Comparison of ENCODE assay signal across 8 cellular contexts in genomic region chr11:63670738-63671321, GRCh38. TPM values are rescaled to one million over a fixed set of nuclear protein-coding genes. Genes with fewer than 3 reads are reported as not detected.
DNase-seq lines count a peak whose midpoint lies in the region; ATAC-seq and TF ChIP-seq lines count a peak whose summit lies in the region.

No MANE protein-coding gene starts in this region.

- H3K4me1 ChIP-seq in left lung, result peaks cover 19 to 51% of the 10 kb centered on the region in 2 donors

- ATAC-seq in GM21825 (IDR thresholded peaks at IDR 0.05; ENCODE audit: unreplicated experiment), result peak; percentile 40
- ATAC-seq in activated B cell treated with CpG ODN at 0.5 μM for 24 hours (ENCODE audit: low read depth), result peak; percentile 22
- peak; percentile 67 for ATAC-seq in left lung

- H3K4me1 Mint-ChIP-seq in activated B cell treated with CpG ODN at 0.5 μM for 24 hours, result peaks cover 25% of the 10 kb centered on the region
- peaks cover 46% of the 10 kb centered on the region for H3K4me1 Mint-ChIP-seq in dendritic cell treated with granulocyte-macrophage colony-stimulating factor and Interleukin-4, amounts not matched to agents 40 ng/mL and 50 ng/mL, for 4 days (ENCODE audit: low read depth)

- peaks cover 0 to 5% of the 10 kb centered on the region in 2 donors for H3K36me3 ChIP-seq in left lung

- H3K27me3 Mint-ChIP-seq in activated B cell treated with CpG ODN at 0.5 μM for 24 hours, result no peaks in the 10 kb centered on the region
- no peaks in the 10 kb centered on the region for H3K27me3 Mint-ChIP-seq in dendritic cell treated with granulocyte-macrophage colony-stimulating factor and Interleukin-4, amounts not matched to agents 40 ng/mL and 50 ng/mL, for 4 days

- CTCF ChIA-PET in activated B cell treated with CpG ODN at 0.5 μM for 24 hours (lab: Charles Lee), result interaction anchor here (0.7 to 3.3 kb wide), 7 partner anchors 11 to 166 kb away, joined by 3 to 34 read pairs (median 4); partner anchors contain the start of gene RTN3

- H3K27ac ChIP-seq in left lung, result peak overlapping the region; percentile 99

- peak overlapping the region; percentile 82 for H3K27ac Mint-ChIP-seq in activated B cell treated with CpG ODN at 0.5 μM for 24 hours
- H3K27ac Mint-ChIP-seq in dendritic cell treated with granulocyte-macrophage colony-stimulating factor and Interleukin-4, amounts not matched to agents 40 ng/mL and 50 ng/mL, for 4 days, result peak overlapping the region; percentile 82

- peak overlapping the region; percentile 84 for H3K4me3 Mint-ChIP-seq in activated B cell treated with CpG ODN at 0.5 μM for 24 hours
- peak overlapping the region; percentile 80 for H3K4me3 Mint-ChIP-seq in dendritic cell treated with granulocyte-macrophage colony-stimulating factor and Interleukin-4, amounts not matched to agents 40 ng/mL and 50 ng/mL, for 4 days

- H3K36me3 Mint-ChIP-seq in activated B cell treated with CpG ODN at 0.5 μM for 24 hours (ENCODE audit: low read depth), result peaks cover 7% of the 10 kb centered on the region
- peaks cover 8% of the 10 kb centered on the region for H3K36me3 Mint-ChIP-seq in dendritic cell treated with granulocyte-macrophage colony-stimulating factor and Interleukin-4, amounts not matched to agents 40 ng/mL and 50 ng/mL, for 4 days (ENCODE audit: low read depth)

- no peak for TF ChIP-seq CTCF in activated B cell treated with CpG ODN at 0.5 μM for 24 hours (IDR thresholded peaks at IDR 0.05)
- TF ChIP-seq CTCF in left lung (IDR thresholded peaks at IDR 0.05), result peak in 1 of 2 donors; percentile 25

- no peaks in the 10 kb centered on the region for H3K9me3 ChIP-seq in left lung

- POLR2A ChIA-PET in activated B cell treated with CpG ODN at 0.5 μM for 24 hours (lab: Charles Lee), result interaction anchor here (1.0 to 2.5 kb wide), 2 partner anchors 11 to 98 kb away, joined by 4 to 31 read pairs; partner anchors contain the start of genes RTN3 and ZFTA

- H3K27me3 ChIP-seq in left lung, result no peaks in the 10 kb centered on the region

- H3K4me3 ChIP-seq in left lung, result peak overlapping the region; percentile 70 to 87

- H3K9me3 Mint-ChIP-seq in activated B cell treated with CpG ODN at 0.5 μM for 24 hours, result no peaks in the 10 kb centered on the region
- no peaks in the 10 kb centered on the region for H3K9me3 Mint-ChIP-seq in dendritic cell treated with granulocyte-macrophage colony-stimulating factor and Interleukin-4, amounts not matched to agents 40 ng/mL and 50 ng/mL, for 4 days

- DNase-seq in NCI-H1417 (lab: John Stamatoyannopoulos, UW) (peak; percentile 49 to 89 (median 86)), NCI-H1417 treated with DMSO at 0.1 percent for 48 hours (lab: John Stamatoyannopoulos, UW) (no peak), LoVo (ENCODE audit: low spot score) (peak; percentile 65), activated B cell treated with CpG ODN at 0.5 μM for 24 hours (peak; percentile 48), left lung (peak; percentile 71 to 91)
- DNase-seq in stimulated activated CD8-positive, alpha-beta memory T cell treated with anti-CD3 and anti-CD28 coated beads, Interleukin-12 subunit alpha, Interleukin-12 subunit beta, amount 100 ng/mL, for 4 hours (ENCODE audit: low read depth), result peak; percentile 21

- intact Hi-C loops in activated B cell treated with CpG ODN at 0.5 μM for 24 hours (cut with micrococcal nuclease), result loop anchor here (1.0 to 2.0 kb wide), 5 partner anchors 10 to 267 kb away; partner anchors contain the start of genes MARK2 and RTN3
- intact Hi-C loops in dendritic cell treated with granulocyte-macrophage colony-stimulating factor and Interleukin-4, amounts not matched to agents 40 ng/mL and 50 ng/mL, for 4 days (cut with micrococcal nuclease), result loop anchor here (1.0 kb wide), 1 partner anchor 10 kb away; the partner anchor contains the start of gene RTN3
- intact Hi-C loops in left lung (cut with DNase I), result no loop called here

RNA-seq across cellular contexts. Expression of gene ATL3, which starts 0.3 kb away (rescaled TPM):
- total RNA-seq in activated B cell treated with CpG ODN at 0.5 μM for 24 hours (31.8 and 32.9 TPM in 2 replicates), left lung (10 to 100 TPM; 76.1 to 98.2 TPM)

RNA-seq across cellular contexts. Expression of gene RTN3, which starts 10.5 kb away (rescaled TPM):
- 16.2 and 18.5 TPM in 2 replicates for total RNA-seq in activated B cell treated with CpG ODN at 0.5 μM for 24 hours
- 100 to 1,000 TPM; 121 to 145 TPM for total RNA-seq in left lung

RNA-seq across cellular contexts. Expression of gene PLAAT3, which starts 56.6 kb away (rescaled TPM):
- total RNA-seq in activated B cell treated with CpG ODN at 0.5 μM for 24 hours (0.82 and 1.2 TPM in 2 replicates), left lung (10 to 100 TPM; 74.2 to 86.4 TPM)

Comparison
In these comparisons a context has a peak if more than half of its experiments do, and no peak if none do; other contexts are left out.
1. RNA of gene PLAAT3, which starts 56.6 kb away (total RNA-seq): 74.2 to 86.4 TPM in left lung; 0.82 to 1.2 TPM in activated B cell treated with CpG ODN at 0.5 μM for 24 hours; every median in the first group is over 10 times any median in the second.
2. intact Hi-C loops: an anchor here in activated B cell treated with CpG ODN at 0.5 μM for 24 hours (1.0 to 2.0 kb wide) and dendritic cell treated with granulocyte-macrophage colony-stimulating factor and Interleukin-4, amounts not matched to agents 40 ng/mL and 50 ng/mL, for 4 days (1.0 kb wide); none called in left lung.
3. Peak in every context shown above with its lines, with median percentiles within 50 percentile points of each other: ATAC-seq.